In genomic region chrX:107563851-107564250, GRCh38 we compare ENCODE assay signal across 14 cellular contexts.
"Had no signal": no experiment of that assay in that cellular context is flagged by ENCODE, and none has a peak within 500 bp of the region (broad histone marks: within the 10 kb centered on the region; RNA-seq: fewer than 3 reads in every experiment).

No MANE protein-coding gene starts in this region.

- DNase-seq: activated CD4-positive, alpha-beta T cell treated with anti-CD3 and anti-CD28 coated beads for 48 hours; activated naive CD4-positive, alpha-beta T cell treated with Interleukin-2 at 50 U/mL for 16 hours; esophagus squamous epithelium; foreskin fibroblast; left ventricle myocardium inferior; stimulated activated CD4-positive, alpha-beta T cell treated with anti-CD3 and anti-CD28 coated beads, Interleukin-2, amount 100 ng/mL, for 24 hours; stimulated activated naive CD4-positive, alpha-beta T cell; substantia nigra; T1000; WERI-Rb-1 had no signal

- H3K27me3 ChIP-seq: cardiac muscle cell, esophagus squamous epithelium had no signal

- H3K4me3 ChIP-seq: cardiac muscle cell, esophagus squamous epithelium, left ventricle myocardium inferior had no signal

- H3K4me1 ChIP-seq: left ventricle myocardium inferior had no signal

- H3K27ac Mint-ChIP-seq: memory B cell, type B pancreatic cell had no signal

- H3K9me3 ChIP-seq: esophagus squamous epithelium, left ventricle myocardium inferior had no signal

- H3K27ac ChIP-seq: cardiac muscle cell, esophagus squamous epithelium, left ventricle myocardium inferior, WERI-Rb-1 had no signal

- H3K36me3 Mint-ChIP-seq: memory B cell, type B pancreatic cell had no signal

- H3K4me3 Mint-ChIP-seq: memory B cell, type B pancreatic cell had no signal

- H3K9me3 Mint-ChIP-seq: memory B cell had no signal

- ATAC-seq: sciatic nerve had no signal

- H3K27me3 Mint-ChIP-seq: type B pancreatic cell had no signal

- H3K36me3 ChIP-seq: cardiac muscle cell, esophagus squamous epithelium, left ventricle myocardium inferior, WERI-Rb-1 had no signal

- H3K4me1 Mint-ChIP-seq: memory B cell had no signal
